In genomic region chr10:89426230-89426868, GRCh38 we compare ENCODE assay signal across 7 cellular contexts. TPM values are rescaled to one million over a fixed set of nuclear protein-coding genes. Genes with fewer than 3 reads are reported as not detected.
DNase-seq lines count a peak whose midpoint lies in the region; ATAC-seq, FAIRE-seq and TF ChIP-seq lines count a peak whose summit lies in the region.

No MANE protein-coding gene starts in this region.

- H3K4me3 Mint-ChIP-seq in HFFc6, result no peak overlapping the region

- peaks cover 30% of the 10 kb centered on the region for H3K4me1 Mint-ChIP-seq in HFFc6 (ENCODE audit: low read depth)

- H4K20me1 ChIP-seq in PC-9 (ENCODE audit: insufficient read depth), result no peaks in the 10 kb centered on the region

- no peaks in the 10 kb centered on the region for H3F3A ChIP-seq in PC-9 (ENCODE audit: insufficient read depth, low read depth)

- H3K4me2 ChIP-seq in PC-9, result no peak overlapping the region

- H3K9me3 ChIP-seq in PC-9 (ENCODE audit: insufficient read depth, low read depth), result no peaks in the 10 kb centered on the region

- H3K79me2 ChIP-seq in PC-9 (ENCODE audit: low read depth), result no peaks in the 10 kb centered on the region

- no peak for ATAC-seq in HG02870 (IDR thresholded peaks at IDR 0.05; ENCODE audit: unreplicated experiment)

- H3K27me3 ChIP-seq in PC-9 (ENCODE audit: insufficient read depth, low read depth), result no peaks in the 10 kb centered on the region

- peak; percentile 90 for TF ChIP-seq CTCF in HFFc6 (IDR thresholded peaks at IDR 0.05)
- peak; percentile 78 for TF ChIP-seq CTCF in PC-9 (conservative IDR thresholded peaks at IDR 0.05)

- no peaks in the 10 kb centered on the region for H3K36me3 ChIP-seq in PC-9 (ENCODE audit: low read depth)

- H3K9me3 Mint-ChIP-seq in HFFc6, result no peaks in the 10 kb centered on the region

- no peaks in the 10 kb centered on the region for H3K9me2 ChIP-seq in PC-9 (ENCODE audit: insufficient read depth)

- H3K36me3 Mint-ChIP-seq in HFFc6 (ENCODE audit: low read depth), result peaks cover 3% of the 10 kb centered on the region

- no peak overlapping the region for H3K4me3 ChIP-seq in PC-9

- POLR2A ChIA-PET in PC-9 (lab: Charles Lee; ENCODE audit: unreplicated experiment), result no interaction called here

- CTCF ChIA-PET in PC-9 (lab: Charles Lee), result interaction anchor here (0.7 kb wide), 1 partner anchor 178 kb away, joined by 3 read pairs; no protein-coding TSS in a partner anchor

- H2AFZ ChIP-seq in PC-9, result no peak overlapping the region

- DNase-seq in Daoy (ENCODE audit: low read depth) (peak; percentile 38), HFFc6 (peak; percentile 54), PC-9 (peak in 1 of 2 experiments; percentile 16), midbrain (lab: John Stamatoyannopoulos, UW) (peak; percentile 54), SHP77 treated with DMSO at 0.1 percent for 48 hours (lab: John Stamatoyannopoulos, UW) (no peak)

- no peak overlapping the region for H3K27ac ChIP-seq in PC-9

- intact Hi-C loops in PC-9 (cut with micrococcal nuclease; ENCODE audit: unreplicated experiment), result loop anchor here (1.0 to 5.0 kb wide), 4 partner anchors 40 to 1446 kb away; partner anchors contain the start of gene RPP30

- no peaks in the 10 kb centered on the region for H3K27me3 Mint-ChIP-seq in HFFc6 (ENCODE audit: insufficient read depth)

- BruUV-seq in PC-9 (replicated peaks; lab: Mats Ljungman, UMichigan), result no TSS peak

- FAIRE-seq in endometrium (lab: Jason Lieb, UNC), result peak; percentile 86

- peak overlapping the region; percentile 1; the same call in 1 of the 2 replicates for H3K27ac Mint-ChIP-seq in HFFc6

- H3K4me1 ChIP-seq in PC-9 (replicated peaks; ENCODE audit: insufficient read depth), result peaks cover 9% of the 10 kb centered on the region

RNA-seq across cellular contexts. Expression of gene IFIT5, which starts 12.0 kb away (rescaled TPM):
- total RNA-seq in Daoy (2014; rRNA removed; shearing (Covaris generic)), result 12.6 and 15.4 TPM in 2 replicates
- total RNA-seq in HFFc6 (2021; fragmentation: NEBNext Ultra II Directional; extraction: Animal tissue kit (Norgen Biotek cat#: 25700)), result 10 to 100 TPM; 19.2 to 26.1 (median 22.4) TPM
- total RNA-seq in PC-9 (2021), result 1.9 and 2.1 TPM in 2 replicates

RNA-seq across cellular contexts. Expression of gene IFIT1, which starts 33.9 kb away (rescaled TPM):
- 13.7 and 17.3 TPM in 2 replicates for total RNA-seq in Daoy (2014; rRNA removed; shearing (Covaris generic))
- 10 to 100 TPM; 35.7 to 52.5 (median 49.1) TPM for total RNA-seq in HFFc6 (2021; fragmentation: NEBNext Ultra II Directional; extraction: Animal tissue kit (Norgen Biotek cat#: 25700))
- total RNA-seq in PC-9 (2021), result 3.4 TPM in 2 replicates

RNA-seq across cellular contexts. Expression of gene IFIT1B, which starts 48.5 kb away (rescaled TPM):
- 0.09 TPM in 1 of 2 replicates, not detected in the other for total RNA-seq in Daoy (2014; rRNA removed; shearing (Covaris generic))
- not detected for total RNA-seq in HFFc6 (2021; fragmentation: NEBNext Ultra II Directional; extraction: Animal tissue kit (Norgen Biotek cat#: 25700))
- total RNA-seq in PC-9 (2021), result not detected in 2 replicates
